Comparison of ENCODE assay signal across 8 cellular contexts in the genomic region with DNA sequence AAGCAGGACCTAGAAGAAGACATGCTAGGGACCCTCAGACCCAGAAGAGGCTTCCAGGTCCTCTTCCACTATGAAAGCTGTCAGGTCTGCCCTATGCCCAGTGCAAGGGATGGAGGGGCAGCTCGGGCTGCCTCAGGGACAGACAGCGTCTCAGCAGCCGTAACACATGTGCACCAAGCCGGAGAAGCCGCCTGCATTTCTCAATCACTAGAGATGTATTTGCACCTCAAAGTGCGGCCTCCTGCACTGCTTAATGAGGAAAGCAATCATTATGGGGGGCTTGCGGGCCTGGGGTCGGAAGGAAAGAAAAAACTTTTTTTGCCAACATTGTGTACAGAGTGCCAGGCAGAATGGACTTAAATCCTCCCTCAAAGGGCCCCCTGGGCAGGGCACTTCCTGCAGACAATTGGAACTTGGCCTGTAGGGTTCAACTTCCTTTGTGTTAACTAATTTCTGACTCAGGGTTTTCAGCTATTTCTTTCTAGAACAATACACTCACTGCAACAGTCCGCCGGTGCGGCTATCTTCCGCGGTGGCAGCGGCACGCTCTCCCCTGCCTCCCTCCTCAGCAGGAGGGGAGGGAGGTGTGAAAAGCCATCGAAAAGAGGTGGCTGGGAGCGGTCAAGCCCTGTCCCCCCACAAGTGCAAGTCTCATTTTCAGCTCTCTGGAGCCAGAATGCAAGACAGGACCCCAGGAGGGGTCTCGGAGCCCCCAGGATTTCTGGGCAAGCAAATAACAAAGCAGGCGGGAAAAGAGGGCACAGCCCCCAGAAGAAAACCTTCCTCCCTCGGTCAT.
DNase-seq lines count a peak whose midpoint lies in the region; ATAC-seq and TF ChIP-seq lines count a peak whose summit lies in the region.

No MANE protein-coding gene starts in this region.

- H2BK15ac ChIP-seq in H9 (ENCODE audit: low read depth, low read length): no peak overlapping the region

- peaks cover 0 to 2% (median 0%) of the 10 kb centered on the region in 3 experiments; a peak in 1 of 7 replicates for H3K36me3 Mint-ChIP-seq in H9 (ENCODE audit: insufficient read depth in 1 of 3, low read depth in 3 of 3)

- H3K18ac ChIP-seq in H9 (ENCODE audit: insufficient read length, low read depth, low read length): peak overlapping the region; percentile 92

- H3K27ac ChIP-seq in H9 (ENCODE audit: insufficient read length, low read depth, low read length): peak overlapping the region; percentile 8
- H3K27ac ChIP-seq in skin epidermis: peak overlapping the region in 15 of 21 experiments; percentile 13 to 83 (median 59)

- peak overlapping the region; percentile 46 to 65 for H3K4me3 Mint-ChIP-seq in H9

- no peak for ATAC-seq in HG02759 (IDR thresholded peaks at IDR 0.05; ENCODE audit: unreplicated experiment)

- H3K9ac ChIP-seq in H9 (ENCODE audit: extremely low read depth, insufficient read length, low read length): no peak overlapping the region

- H3K56ac ChIP-seq in H9 (ENCODE audit: insufficient read length, low read depth, low read length): no peak overlapping the region

- TF ChIP-seq CTCF in H9 (conservative IDR thresholded peaks at IDR 0.05): no peak
- TF ChIP-seq CTCF in astrocyte of the spinal cord (IDR thresholded peaks at IDR 0.05; ENCODE audit: low read depth, low read length): no peak

- no peaks in the 10 kb centered on the region; the same call in 1 of the 2 replicates for H3K27me3 Mint-ChIP-seq in H9 (ENCODE audit: low read depth)

- H3K79me2 ChIP-seq in H9 (ENCODE audit: insufficient read depth, low read length): peaks cover 3% of the 10 kb centered on the region; the same call in 1 of the 2 replicates

- H2BK5ac ChIP-seq in H9 (ENCODE audit: insufficient read length, low read length): no peak overlapping the region

- H4K91ac ChIP-seq in H9 (ENCODE audit: insufficient read length, low read depth, low read length): no peak overlapping the region

- H3K23ac ChIP-seq in H9 (ENCODE audit: insufficient read length, low read depth, low read length): no peak overlapping the region

- H3T11ph ChIP-seq in H9 (ENCODE audit: low read length): no peak overlapping the region

- H4K8ac ChIP-seq in H9 (replicated peaks; ENCODE audit: insufficient read length, low read depth, low read length): no peak overlapping the region

- peak; percentile 65 for DNase-seq in H9
- DNase-seq in astrocyte of the spinal cord (ENCODE audit: low read depth, low spot score): peak; percentile 55
- DNase-seq in kidney tubule cell (ENCODE audit: low spot score): peak; percentile 71
- no peak for DNase-seq in stimulated activated naive CD4-positive, alpha-beta T cell (lab: John Stamatoyannopoulos, UW)
- DNase-seq in erythroblast (lab: John Stamatoyannopoulos, UW): no peak
- no peak for DNase-seq in activated naive CD4-positive, alpha-beta T cell treated with Interleukin-2 at 50 U/mL for 16 hours

- peaks cover 61 to 74% of the 10 kb centered on the region in 2 experiments for H3K4me1 Mint-ChIP-seq in H9

- H2BK120ac ChIP-seq in H9 (ENCODE audit: low read depth, low read length, poor library complexity, severe bottlenecking): no peak overlapping the region

- peak overlapping the region; percentile 89; the same call in 1 of the 2 replicates for H3K14ac ChIP-seq in H9 (ENCODE audit: insufficient read depth, low read length)

- peaks cover 23% of the 10 kb centered on the region; the same call in 1 of the 2 replicates for H3K4me1 ChIP-seq in H9 (ENCODE audit: insufficient read depth, low read length)

- H3K9me3 ChIP-seq in H9 (ENCODE audit: control insufficient read depth, low read depth, low read length): no peaks in the 10 kb centered on the region

- no peak overlapping the region for H3K4ac ChIP-seq in H9 (ENCODE audit: low read depth, low read length)

- H2BK20ac ChIP-seq in H9 (ENCODE audit: low read depth, low read length, poor library complexity, severe bottlenecking): no peak overlapping the region

- H4K20me1 ChIP-seq in H9 (ENCODE audit: control insufficient read depth, insufficient read depth, insufficient read length): no peaks in the 10 kb centered on the region

- no peaks in the 10 kb centered on the region for H3K27me3 ChIP-seq in H9 (ENCODE audit: insufficient read depth, low read length)

- H2AFZ ChIP-seq in H9 (ENCODE audit: low read length): no peak overlapping the region

- no peak overlapping the region for H2BK12ac ChIP-seq in H9 (ENCODE audit: insufficient read length, low read depth, low read length)

- in situ Hi-C loops in astrocyte of the spinal cord (cut with HindIII; ENCODE audit: low sequenced_read_pairs): no loop called here

- H2AK5ac ChIP-seq in H9 (ENCODE audit: insufficient read length, low read length): no peak overlapping the region

- no peaks in the 10 kb centered on the region for H3K79me1 ChIP-seq in H9 (ENCODE audit: insufficient read depth, low read depth, low read length, poor library complexity, severe bottlenecking)

- H3K4me2 ChIP-seq in H9 (ENCODE audit: insufficient read depth, insufficient read length, low read length): peak overlapping the region; percentile 49

- H3K27ac Mint-ChIP-seq in H9: peak overlapping the region; percentile 56 to 96 (median 84); a peak in 6 of 7 replicates

- TF ChIP-seq POLR2A in erythroblast (IDR thresholded peaks at IDR 0.05; ENCODE audit: low read length): no peak

- H3K23me2 ChIP-seq in H9 (ENCODE audit: insufficient read length, low read depth, low read length, poor library complexity, severe bottlenecking): peaks cover 3% of the 10 kb centered on the region

- H3K4me3 ChIP-seq in astrocyte of the spinal cord (ENCODE audit: low read depth, low read length) (peak overlapping the region; percentile 32), skin epidermis (peak overlapping the region in 5 of 7 experiments; percentile 13 to 22 (median 17))

- no peak overlapping the region for H4K5ac ChIP-seq in H9 (ENCODE audit: insufficient read length, low read depth, low read length)

- H3K9me3 Mint-ChIP-seq in H9: no peaks in the 10 kb centered on the region

- no CpG with 5 or more reads among the region's 20 CpGs for WGBS in H9 (ENCODE audit: extremely low coverage, insufficient read length, low lambda C conversion rate)

Comparison
In these comparisons a context has a peak if more than half of its experiments do, and no peak if none do; other contexts are left out.
1. DNase-seq: peak in H9 (single experiment), astrocyte of the spinal cord (single experiment) and kidney tubule cell (single experiment); none in stimulated activated naive CD4-positive, alpha-beta T cell (0 of 6), erythroblast (0 of 2) and activated naive CD4-positive, alpha-beta T cell treated with Interleukin-2 at 50 U/mL for 16 hours (single experiment).